8 cellular contexts compared by ENCODE assay signal in genomic region chr15:79184465-79184892, GRCh38.
DNase-seq lines count a peak whose midpoint lies in the region; ATAC-seq and TF ChIP-seq lines count a peak whose summit lies in the region.

No MANE protein-coding gene starts in this region.

- H3F3A ChIP-seq in OCI-LY1 (ENCODE audit: insufficient read depth, low read length), result no peaks in the 10 kb centered on the region

- no peaks in the 10 kb centered on the region for H3K4me1 ChIP-seq in CD4-positive, CD25-positive, alpha-beta regulatory T cell (ENCODE audit: control insufficient read depth, insufficient read depth, low read length, poor library complexity, severe bottlenecking)
- H3K4me1 ChIP-seq in OCI-LY1 (ENCODE audit: insufficient read depth, low read length, severe bottlenecking) (peaks cover 5% of the 10 kb centered on the region), fibroblast of lung (ENCODE audit: control insufficient read depth, extremely low read depth, insufficient read depth, low read length) (no peaks in the 10 kb centered on the region)

- H3K4me1 Mint-ChIP-seq in CD4-positive, CD25-positive, alpha-beta regulatory T cell, result peaks cover 0 to 2% (median under 1%) of the 10 kb centered on the region in 4 donors
- H3K4me1 Mint-ChIP-seq in HFFc6 (ENCODE audit: low read depth) (peaks cover under 1% of the 10 kb centered on the region; the same call in 1 of the 2 replicates), nephron progenitor cell (peaks cover 8% of the 10 kb centered on the region)

- no peak overlapping the region for H2AFZ ChIP-seq in OCI-LY1 (ENCODE audit: low read length)
- no peak overlapping the region for H2AFZ ChIP-seq in fibroblast of lung (ENCODE audit: low read length)

- H3K9ac ChIP-seq in OCI-LY1 (ENCODE audit: low read length), result no peak overlapping the region
- H3K9ac ChIP-seq in fibroblast of lung (ENCODE audit: insufficient read depth, low read length), result no peak overlapping the region

- H3K9me3 Mint-ChIP-seq in CD4-positive, CD25-positive, alpha-beta regulatory T cell, result peaks cover 0 to 1% (median 0%) of the 10 kb centered on the region in 7 donors
- H3K9me3 Mint-ChIP-seq in HFFc6 (no peaks in the 10 kb centered on the region), nephron progenitor cell (no peaks in the 10 kb centered on the region)

- no peaks in the 10 kb centered on the region for H3K9me3 ChIP-seq in CD4-positive, CD25-positive, alpha-beta regulatory T cell (ENCODE audit: control insufficient read depth in 2 of 2, low read length in 2 of 2)
- H3K9me3 ChIP-seq in OCI-LY1 (ENCODE audit: low read length), result no peaks in the 10 kb centered on the region
- H3K9me3 ChIP-seq in fibroblast of lung (ENCODE audit: control insufficient read depth, insufficient read depth, low read depth, low read length), result no peaks in the 10 kb centered on the region

- ATAC-seq in CD4-positive, CD25-positive, alpha-beta regulatory T cell (ENCODE audit: low read depth in 2 of 2), result no peak
- ATAC-seq in GM19463 (IDR thresholded peaks at IDR 0.05; ENCODE audit: unreplicated experiment), result no peak

- H3K36me3 Mint-ChIP-seq in CD4-positive, CD25-positive, alpha-beta regulatory T cell, result no peaks in the 10 kb centered on the region
- H3K36me3 Mint-ChIP-seq in HFFc6 (ENCODE audit: low read depth) (no peaks in the 10 kb centered on the region), nephron progenitor cell (ENCODE audit: low read depth) (no peaks in the 10 kb centered on the region)

- H3K4me2 ChIP-seq in OCI-LY1 (ENCODE audit: low read length), result no peak overlapping the region
- no peak overlapping the region for H3K4me2 ChIP-seq in fibroblast of lung (ENCODE audit: extremely low read depth, insufficient read depth, low read length)

- no peaks in the 10 kb centered on the region for H3K79me2 ChIP-seq in OCI-LY1 (ENCODE audit: insufficient read depth, low read length)
- H3K79me2 ChIP-seq in fibroblast of lung (ENCODE audit: control insufficient read depth, insufficient read depth, low read length), result no peaks in the 10 kb centered on the region

- no peaks in the 10 kb centered on the region for H3K27me3 ChIP-seq in CD4-positive, CD25-positive, alpha-beta regulatory T cell (ENCODE audit: control insufficient read depth, insufficient read depth, low read length)
- no peaks in the 10 kb centered on the region for H3K27me3 ChIP-seq in OCI-LY1 (ENCODE audit: insufficient read depth, low read length)
- H3K27me3 ChIP-seq in fibroblast of lung (ENCODE audit: control insufficient read depth, insufficient read depth, low read length), result no peaks in the 10 kb centered on the region

- peak; percentile 35 to 55 (median 52) for DNase-seq in CD4-positive, CD25-positive, alpha-beta regulatory T cell
- DNase-seq in HFFc6 (peak; percentile 40), fibroblast of lung (ENCODE audit: low read depth in 2 of 2) (peak; percentile 41 to 66), nephron progenitor cell (peak; percentile 81)
- DNase-seq in activated T-cell treated with anti-CD3 and anti-CD28 coated beads, Interleukin-2, amount 50 U/mL, for 1 hour, result peak; percentile 61
- DNase-seq in stimulated activated naive CD4-positive, alpha-beta T cell (lab: John Stamatoyannopoulos, UW), result peak in 5 of 6 experiments; percentile 34 to 63 (median 49)

- no peak overlapping the region for H3K4me3 ChIP-seq in CD4-positive, CD25-positive, alpha-beta regulatory T cell (ENCODE audit: low read depth, low read length)
- H3K4me3 ChIP-seq in OCI-LY1 (ENCODE audit: low read depth, low read length, poor library complexity, severe bottlenecking), result no peak overlapping the region
- no peak overlapping the region for H3K4me3 ChIP-seq in fibroblast of lung (replicated peaks in 1 of 4; ENCODE audit: control extremely low read depth in 1 of 4, insufficient read depth in 1 of 4, low read depth in 3 of 4, low read length in 4 of 4)

- H3K4me3 Mint-ChIP-seq in CD4-positive, CD25-positive, alpha-beta regulatory T cell, result no peak overlapping the region
- H3K4me3 Mint-ChIP-seq in HFFc6 (no peak overlapping the region), nephron progenitor cell (no peak overlapping the region)

- no peaks in the 10 kb centered on the region for H4K20me1 ChIP-seq in OCI-LY1 (ENCODE audit: insufficient read depth, low read length)
- H4K20me1 ChIP-seq in fibroblast of lung (ENCODE audit: control insufficient read depth, extremely low read depth, insufficient read depth, low read length), result no peaks in the 10 kb centered on the region

- no peak overlapping the region for H3K27ac ChIP-seq in CD4-positive, CD25-positive, alpha-beta regulatory T cell (ENCODE audit: insufficient read depth, low read length, poor library complexity, severe bottlenecking)
- no peak overlapping the region for H3K27ac ChIP-seq in OCI-LY1 (ENCODE audit: low read depth, low read length, poor library complexity, severe bottlenecking)
- H3K27ac ChIP-seq in fibroblast of lung (ENCODE audit: insufficient read depth, low read length), result no peak overlapping the region

- H3K36me3 ChIP-seq in CD4-positive, CD25-positive, alpha-beta regulatory T cell (ENCODE audit: control insufficient read depth, insufficient read depth, low read length), result no peaks in the 10 kb centered on the region
- H3K36me3 ChIP-seq in OCI-LY1 (ENCODE audit: insufficient read depth, low read length) (no peaks in the 10 kb centered on the region), fibroblast of lung (ENCODE audit: control insufficient read depth, insufficient read depth, low read length) (no peaks in the 10 kb centered on the region)

- no peak overlapping the region for H3K27ac Mint-ChIP-seq in CD4-positive, CD25-positive, alpha-beta regulatory T cell
- H3K27ac Mint-ChIP-seq in HFFc6 (no peak overlapping the region), nephron progenitor cell (no peak overlapping the region)

- TF ChIP-seq CTCF in HFFc6 (IDR thresholded peaks at IDR 0.05) (peak; percentile 97), OCI-LY1 (IDR thresholded peaks at IDR 0.05; ENCODE audit: low read length) (peak; percentile 98), fibroblast of lung (conservative IDR thresholded peaks at IDR 0.05 in 1 of 2, IDR thresholded peaks at IDR 0.05 in 1 of 2; ENCODE audit: low read depth in 1 of 2, low read length in 2 of 2) (peak; percentile 98), nephron progenitor cell (IDR thresholded peaks at IDR 0.05) (peak; percentile 97)

- H3K9me2 ChIP-seq in OCI-LY1 (ENCODE audit: low read depth, low read length), result no peaks in the 10 kb centered on the region

- H3K27me3 Mint-ChIP-seq in CD4-positive, CD25-positive, alpha-beta regulatory T cell, result peaks cover 6% of the 10 kb centered on the region
- H3K27me3 Mint-ChIP-seq in HFFc6 (ENCODE audit: insufficient read depth) (peaks cover 11% of the 10 kb centered on the region), nephron progenitor cell (ENCODE audit: low read depth, poor library complexity) (peaks cover 25% of the 10 kb centered on the region)
